11 cellular contexts compared by ENCODE assay signal in genomic region chr7:155961241-155962190, GRCh38.
DNase-seq lines count a peak whose midpoint lies in the region; ATAC-seq and TF ChIP-seq lines count a peak whose summit lies in the region.
"Had no signal": no experiment of that assay in that cellular context is flagged by ENCODE, and none has a peak within 500 bp of the region (broad histone marks: within the 10 kb centered on the region; RNA-seq: fewer than 3 reads in every experiment).

No MANE protein-coding gene starts in this region.

- no peaks in the 10 kb centered on the region for H3K36me3 ChIP-seq in stomach
- no peaks in the 10 kb centered on the region for H3K36me3 ChIP-seq in H7 (replicated peaks; ENCODE audit: control insufficient read depth, insufficient read depth, low read length)

- no peaks in the 10 kb centered on the region for H3K36me3 Mint-ChIP-seq in activated CD8-positive, alpha-beta memory T cell treated with anti-CD3 and anti-CD28 coated beads, Interleukin-2, amount 10 ng/mL, durations not matched to agents 7 days and 5 days
- H3K36me3 Mint-ChIP-seq: activated naive CD4-positive, alpha-beta T cell treated with anti-CD3 and anti-CD28 coated beads, Interleukin-2, amount 50 U/mL, for 24 hours; CD4-positive, CD25-positive, alpha-beta regulatory T cell; immature natural killer cell had no signal

- TF ChIP-seq EP300 in stomach (IDR thresholded peaks at IDR 0.05), result no peak

- no peak for TF ChIP-seq POLR2A in stomach (IDR thresholded peaks at IDR 0.05)

- peak overlapping the region; percentile 58 to 85 (median 73) for H3K27ac ChIP-seq in stomach

- no peak overlapping the region for H3K4me3 Mint-ChIP-seq in activated CD8-positive, alpha-beta memory T cell treated with anti-CD3 and anti-CD28 coated beads, Interleukin-2, amount 10 ng/mL, durations not matched to agents 7 days and 5 days
- H3K4me3 Mint-ChIP-seq: activated naive CD4-positive, alpha-beta T cell treated with anti-CD3 and anti-CD28 coated beads, Interleukin-2, amount 50 U/mL, for 24 hours; CD4-positive, CD25-positive, alpha-beta regulatory T cell; immature natural killer cell had no signal

- ATAC-seq in activated CD8-positive, alpha-beta memory T cell treated with anti-CD3 and anti-CD28 coated beads, Interleukin-2, amount 10 ng/mL, durations not matched to agents 7 days and 5 days, result no peak
- ATAC-seq in HG03025 (IDR thresholded peaks at IDR 0.05; ENCODE audit: low FRiP score, unreplicated experiment), result no peak

- DNase-seq in activated CD8-positive, alpha-beta memory T cell treated with anti-CD3 and anti-CD28 coated beads, Interleukin-2, amount 50 U/mL, for 24 hours (ENCODE audit: extremely low read depth), result peak; percentile 6
- no peak for DNase-seq in activated CD8-positive, alpha-beta memory T cell treated with anti-CD3 and anti-CD28 coated beads, Interleukin-2, amount 10 ng/mL, durations not matched to agents 7 days and 5 days
- DNase-seq in T1000 (lab: John Stamatoyannopoulos, UW), result peak; percentile 6
- DNase-seq in kidney tubule cell (ENCODE audit: low spot score), result peak; percentile 99
- peak; percentile 71 for DNase-seq in stomach
- no peak for DNase-seq in iPS-NIHi7 (ENCODE audit: extremely low spot score)
- DNase-seq in H7, result no peak
- DNase-seq: immature natural killer cell had no signal

- H3K27me3 Mint-ChIP-seq in activated CD8-positive, alpha-beta memory T cell treated with anti-CD3 and anti-CD28 coated beads, Interleukin-2, amount 10 ng/mL, durations not matched to agents 7 days and 5 days, result peaks cover 13% of the 10 kb centered on the region
- H3K27me3 Mint-ChIP-seq: activated naive CD4-positive, alpha-beta T cell treated with anti-CD3 and anti-CD28 coated beads, Interleukin-2, amount 50 U/mL, for 24 hours; CD4-positive, CD25-positive, alpha-beta regulatory T cell had no signal

- H3K27me3 ChIP-seq in stomach, result peaks cover 0 to 11% (median 0%) of the 10 kb centered on the region in 3 donors
- H3K27me3 ChIP-seq in H7 (ENCODE audit: control insufficient read depth, insufficient read depth, low read length), result no peaks in the 10 kb centered on the region

- H3K4me1 Mint-ChIP-seq in activated CD8-positive, alpha-beta memory T cell treated with anti-CD3 and anti-CD28 coated beads, Interleukin-2, amount 10 ng/mL, durations not matched to agents 7 days and 5 days, result peaks cover 27% of the 10 kb centered on the region

- intact Hi-C loops in stomach (cut with DNase I; ENCODE audit: low total_unique reads), result no loop called here

- WGBS in stomach, 5 donors, result 36 to 51% (median 39%) methylated on average over 21 to 25 of the region's 25 CpGs

- peaks cover 0 to 17% (median 7%) of the 10 kb centered on the region in 4 donors for H3K4me1 ChIP-seq in stomach

- H3K27ac Mint-ChIP-seq in activated CD8-positive, alpha-beta memory T cell treated with anti-CD3 and anti-CD28 coated beads, Interleukin-2, amount 10 ng/mL, durations not matched to agents 7 days and 5 days, result no peak overlapping the region
- H3K27ac Mint-ChIP-seq: activated naive CD4-positive, alpha-beta T cell treated with anti-CD3 and anti-CD28 coated beads, Interleukin-2, amount 50 U/mL, for 24 hours; CD4-positive, CD25-positive, alpha-beta regulatory T cell; immature natural killer cell had no signal

- H3K4me3 ChIP-seq in stomach (peak overlapping the region in 1 of 4 donors; percentile 9), H7 (ENCODE audit: insufficient read depth, low read depth, low read length) (no peak overlapping the region)

- H3K9me3 ChIP-seq in stomach, result no peaks in the 10 kb centered on the region

- CTCF ChIA-PET in activated CD8-positive, alpha-beta memory T cell treated with anti-CD3 and anti-CD28 coated beads, Interleukin-2, amount 10 ng/mL, durations not matched to agents 7 days and 5 days (lab: Charles Lee), result interaction anchor here (0.7 kb wide), 1 partner anchor 175 kb away, joined by 3 read pairs; no protein-coding TSS in a partner anchor

- H3K9me3 Mint-ChIP-seq in activated CD8-positive, alpha-beta memory T cell treated with anti-CD3 and anti-CD28 coated beads, Interleukin-2, amount 10 ng/mL, durations not matched to agents 7 days and 5 days (ENCODE audit: low read depth), result peaks cover 1% of the 10 kb centered on the region
- H3K9me3 Mint-ChIP-seq: activated naive CD4-positive, alpha-beta T cell treated with anti-CD3 and anti-CD28 coated beads, Interleukin-2, amount 50 U/mL, for 24 hours; CD4-positive, CD25-positive, alpha-beta regulatory T cell had no signal

- TF ChIP-seq CTCF in stomach (IDR thresholded peaks at IDR 0.05), result no peak

Comparison
In these comparisons a context has a peak if more than half of its experiments do, and no peak if none do; other contexts are left out.
1. DNase-seq: peak in activated CD8-positive, alpha-beta memory T cell treated with anti-CD3 and anti-CD28 coated beads, Interleukin-2, amount 50 U/mL, for 24 hours (single experiment), T1000 (single experiment), kidney tubule cell (single experiment) and stomach (single experiment); none in activated CD8-positive, alpha-beta memory T cell treated with anti-CD3 and anti-CD28 coated beads, Interleukin-2, amount 10 ng/mL, durations not matched to agents 7 days and 5 days (single experiment), iPS-NIHi7 (single experiment) and H7 (single experiment).